Comparison of ENCODE assay signal across 10 cellular contexts in the genomic region with DNA sequence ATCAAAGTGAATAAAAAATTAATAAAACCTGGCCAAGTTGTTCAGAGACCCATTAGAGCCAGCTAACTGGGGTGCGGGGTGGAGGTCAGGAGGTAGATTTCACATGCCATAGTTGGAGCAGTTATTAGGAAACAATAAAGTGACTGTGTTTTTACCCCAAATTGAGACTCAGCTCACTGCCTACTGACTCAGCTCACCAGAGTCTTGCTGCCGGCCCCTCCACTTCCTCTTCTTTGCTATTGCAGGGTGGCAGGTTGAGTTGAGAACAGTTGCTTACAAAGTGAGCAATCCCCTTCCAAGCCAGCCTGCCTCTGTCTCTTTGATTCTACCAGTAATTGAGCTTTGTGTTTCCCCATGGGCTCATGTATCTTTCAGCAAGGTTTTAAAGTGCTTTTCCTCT. TPM values are rescaled to one million over a fixed set of nuclear protein-coding genes. Genes with fewer than 3 reads are reported as not detected.
DNase-seq lines count a peak whose midpoint lies in the region; ATAC-seq and TF ChIP-seq lines count a peak whose summit lies in the region.
"Had no signal": no experiment of that assay in that cellular context is flagged by ENCODE, and none has a peak within 500 bp of the region (broad histone marks: within the 10 kb centered on the region; RNA-seq: fewer than 3 reads in every experiment).

No MANE protein-coding gene starts in this region.

- no peak overlapping the region for H3K9ac ChIP-seq in neural progenitor cell

- intact Hi-C loops in sigmoid colon (cut with DNase I) = no loop called here

- peaks cover under 1% of the 10 kb centered on the region for H3K9me3 Mint-ChIP-seq in neural progenitor cell

- peak overlapping the region; percentile 51 for H3K27ac Mint-ChIP-seq in neural progenitor cell

- no peak overlapping the region for H3K4me2 ChIP-seq in neural progenitor cell

- peaks cover 9% of the 10 kb centered on the region for H3K4me1 ChIP-seq in neural progenitor cell
- no peaks in the 10 kb centered on the region for H3K4me1 ChIP-seq in SJCRH30
- peaks cover 0 to 17% (median 13%) of the 10 kb centered on the region in 4 donors for H3K4me1 ChIP-seq in sigmoid colon

- H3K27ac ChIP-seq in neural progenitor cell = no peak overlapping the region
- no peak overlapping the region for H3K27ac ChIP-seq in SJCRH30
- H3K27ac ChIP-seq in sigmoid colon = peak overlapping the region in 2 of 4 donors; percentile 1 to 37

- TF ChIP-seq CTCF in neural progenitor cell (IDR thresholded peaks at IDR 0.05) (no peak), sigmoid colon (IDR thresholded peaks at IDR 0.05) (no peak)

- H3F3A ChIP-seq in neural progenitor cell (ENCODE audit: low read depth) = no peaks in the 10 kb centered on the region

- peak; percentile 51 for ATAC-seq in GM18867 (IDR thresholded peaks at IDR 0.05; ENCODE audit: unreplicated experiment)

- TF ChIP-seq EP300 in sigmoid colon (IDR thresholded peaks at IDR 0.05) = no peak

- H3K4me3 ChIP-seq in neural progenitor cell (no peak overlapping the region), SJCRH30 (no peak overlapping the region), sigmoid colon (no peak overlapping the region)

- peaks cover 6% of the 10 kb centered on the region for H3K4me1 Mint-ChIP-seq in neural progenitor cell

- peaks cover 2% of the 10 kb centered on the region for H3K27me3 Mint-ChIP-seq in neural progenitor cell (ENCODE audit: insufficient read depth, low read depth)

- peak; percentile 92 for DNase-seq in MV-4-11 (lab: John Stamatoyannopoulos, UW)
- DNase-seq in activated effector memory CD4-positive, alpha-beta T cell treated with Interleukin-2 at 50 U/mL for 16 hours = peak; percentile 15
- peak; percentile 7 for DNase-seq in neural progenitor cell (ENCODE audit: low spot score)
- DNase-seq in DMS 273 (lab: John Stamatoyannopoulos, UW; ENCODE audit: unreplicated experiment) = no peak
- DNase-seq in hippocampal formation (lab: John Stamatoyannopoulos, UW) = no peak
- no peak for DNase-seq in SJCRH30
- DNase-seq in sigmoid colon = no peak
- DNase-seq: NCI-H187 treated with DMSO at 0.1 percent for 48 hours, SW 1271 had no signal

- H3K36me3 ChIP-seq in neural progenitor cell (no peaks in the 10 kb centered on the region), SJCRH30 (no peaks in the 10 kb centered on the region), sigmoid colon (no peaks in the 10 kb centered on the region)

- H3K36me3 Mint-ChIP-seq in neural progenitor cell = peaks cover 9% of the 10 kb centered on the region

- no peak overlapping the region for H3K4me3 Mint-ChIP-seq in neural progenitor cell

- 47 to 78% methylated on average over 2 of the region's 2 CpGs for WGBS in sigmoid colon, 2 donors

- H3K9me3 ChIP-seq in neural progenitor cell (ENCODE audit: low read depth) = no peaks in the 10 kb centered on the region
- no peaks in the 10 kb centered on the region for H3K9me3 ChIP-seq in SJCRH30 (replicated peaks)
- H3K9me3 ChIP-seq in sigmoid colon = no peaks in the 10 kb centered on the region

- no peaks in the 10 kb centered on the region for H3K27me3 ChIP-seq in neural progenitor cell
- H3K27me3 ChIP-seq in SJCRH30 = no peaks in the 10 kb centered on the region
- no peaks in the 10 kb centered on the region for H3K27me3 ChIP-seq in sigmoid colon

- H2AFZ ChIP-seq in neural progenitor cell (replicated peaks) = no peak overlapping the region

- H4K20me1 ChIP-seq in neural progenitor cell (ENCODE audit: low read depth) = no peaks in the 10 kb centered on the region

- H3K79me2 ChIP-seq in neural progenitor cell (ENCODE audit: low read depth) = no peaks in the 10 kb centered on the region

- TF ChIP-seq POLR2A in sigmoid colon (IDR thresholded peaks at IDR 0.05) = no peak

RNA-seq across cellular contexts. Expression of a gene that starts 12.9 kb away (rescaled TPM):
- total RNA-seq in neural progenitor cell (ENCODE audit: low replicate concordance) (1.8 and 1.9 TPM in 2 replicates), sigmoid colon (10 to 100 TPM; 17.4 to 57.3 (median 22.5) TPM)
- 6.4 and 7.7 TPM in 2 replicates for total RNA-seq in SJCRH30 (2014; rRNA removed; shearing (Covaris generic))
- 1 to 10 TPM; 1.2 to 3.1 (median 1.4) TPM for polyA plus RNA-seq in sigmoid colon

Comparison
In these comparisons a context has a peak if more than half of its experiments do, and no peak if none do; other contexts are left out.
1. DNase-seq: peak in MV-4-11 (single experiment), activated effector memory CD4-positive, alpha-beta T cell treated with Interleukin-2 at 50 U/mL for 16 hours (single experiment) and neural progenitor cell (single experiment); none in DMS 273 (single experiment), hippocampal formation (0 of 2), SJCRH30 (0 of 2) and sigmoid colon (single experiment).